In the genomic region with DNA sequence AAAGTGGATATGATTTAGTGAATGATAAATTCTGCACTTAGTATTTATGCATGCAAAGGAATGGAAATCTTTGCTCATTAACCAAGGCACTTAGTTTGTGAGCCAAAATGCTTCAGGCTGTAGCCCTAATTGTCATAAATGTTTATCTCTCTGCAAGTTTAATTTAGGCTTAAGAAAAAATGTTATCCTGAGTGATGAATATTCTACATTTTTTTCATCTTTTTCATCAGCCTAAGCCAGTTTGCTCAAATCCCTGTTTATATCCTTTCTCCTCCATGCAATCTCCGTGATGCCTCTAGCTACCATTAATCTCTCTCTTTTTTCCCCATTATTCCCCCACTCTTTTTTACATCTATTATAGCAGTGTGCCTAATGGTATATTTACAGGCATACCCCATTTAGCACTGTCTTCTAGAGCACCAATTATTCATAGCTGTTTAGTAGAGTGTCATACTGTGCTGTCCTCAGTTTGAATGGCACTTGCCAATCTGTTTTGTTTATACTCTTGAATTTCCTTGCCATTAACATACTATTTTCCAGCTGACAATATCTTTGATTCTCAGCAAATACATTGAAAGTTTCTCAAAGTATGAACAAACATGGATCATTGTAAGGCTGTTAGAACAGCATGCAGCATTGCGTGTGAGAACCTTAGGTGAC, we compare ENCODE assay signal across 1 cellular context.
TF ChIP-seq lines count a peak whose summit lies in the region.

No MANE protein-coding gene starts in this region.

TF ChIP-seq in IMR-90, 13 proteins besides CTCF, POLR2A, EP300 and RAD21:
- TF ChIP-seq, protein P1, sequence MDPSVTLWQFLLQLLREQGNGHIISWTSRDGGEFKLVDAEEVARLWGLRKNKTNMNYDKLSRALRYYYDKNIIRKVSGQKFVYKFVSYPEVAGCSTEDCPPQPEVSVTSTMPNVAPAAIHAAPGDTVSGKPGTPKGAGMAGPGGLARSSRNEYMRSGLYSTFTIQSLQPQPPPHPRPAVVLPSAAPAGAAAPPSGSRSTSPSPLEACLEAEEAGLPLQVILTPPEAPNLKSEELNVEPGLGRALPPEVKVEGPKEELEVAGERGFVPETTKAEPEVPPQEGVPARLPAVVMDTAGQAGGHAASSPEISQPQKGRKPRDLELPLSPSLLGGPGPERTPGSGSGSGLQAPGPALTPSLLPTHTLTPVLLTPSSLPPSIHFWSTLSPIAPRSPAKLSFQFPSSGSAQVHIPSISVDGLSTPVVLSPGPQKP (IDR thresholded peaks at IDR 0.05; ENCODE audit: borderline replicate concordance, low read depth, low read length), result no peak
- TF ChIP-seq SMC3 (IDR thresholded peaks at IDR 0.05; ENCODE audit: low read depth, low read length), result no peak
- TF ChIP-seq CHD1 (IDR thresholded peaks at IDR 0.05; ENCODE audit: low read depth, low read length), result no peak
- no peak for TF ChIP-seq FOS (IDR thresholded peaks at IDR 0.05; ENCODE audit: low read depth, low read length)
- TF ChIP-seq MXI1 (IDR thresholded peaks at IDR 0.05; ENCODE audit: borderline replicate concordance, low read depth, low read length), result no peak
- no peak for TF ChIP-seq CEBPB (IDR thresholded peaks at IDR 0.05; ENCODE audit: low read depth, low read length)
- TF ChIP-seq RFX5 (IDR thresholded peaks at IDR 0.05; ENCODE audit: low read depth, low read length), result no peak
